ENCODE assay signal across 26 cellular contexts in the genomic region with DNA sequence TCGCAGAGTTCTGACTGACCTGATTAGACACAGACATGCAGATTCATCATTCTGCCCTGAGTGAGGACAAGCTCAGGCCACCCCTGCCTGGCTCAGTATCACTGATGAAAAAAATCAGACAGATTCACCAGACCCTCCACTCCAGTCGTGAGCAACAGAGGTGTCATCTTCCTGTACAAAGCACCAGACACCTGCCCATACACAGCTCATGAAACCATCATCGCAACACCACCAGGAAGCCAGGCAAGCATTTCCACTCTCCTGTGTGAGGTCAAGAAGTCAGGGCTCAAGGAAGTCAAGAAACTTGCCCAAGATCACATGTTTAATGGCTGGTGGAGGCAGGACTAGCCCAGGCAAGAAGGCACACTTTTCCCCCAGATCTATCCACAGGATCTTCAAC.
"Had no signal": no experiment of that assay in that cellular context is flagged by ENCODE, and none has a peak within 500 bp of the region (broad histone marks: within the 10 kb centered on the region; RNA-seq: fewer than 3 reads in every experiment).

No MANE protein-coding gene starts in this region.

- H3K27me3 ChIP-seq: ascending aorta, breast epithelium, esophagus squamous epithelium had no signal

- DNase-seq: activated CD4-positive, alpha-beta memory T cell treated with anti-CD3 and anti-CD28 coated beads, Interleukin-2, amount 10 ng/mL, durations not matched to agents 7 days and 5 days; activated CD4-positive, alpha-beta T cell treated with anti-CD3 and anti-CD28 coated beads for 36 hours; activated CD4-positive, alpha-beta T cell treated with anti-CD3 and anti-CD28 coated beads, Interleukin-2, amount 10 ng/mL, durations not matched to agents 7 days and 5 days; activated CD4-positive, alpha-beta T cell treated with anti-CD3 and anti-CD28 coated beads, Interleukin-2, amount 50 U/mL, for 4 hours; activated CD4-positive, CD25-positive, alpha-beta regulatory T cell; activated CD4-positive, CD25-positive, alpha-beta regulatory T cell treated with anti-CD3 and anti-CD28 coated beads, Interleukin-2, amount 50 U/mL, for 72 hours; activated CD8-positive, alpha-beta memory T cell treated with anti-CD3 and anti-CD28 coated beads, Interleukin-2, amount 50 U/mL, for 48 hours; activated gamma-delta T cell; activated naive CD4-positive, alpha-beta T cell; activated naive CD4-positive, alpha-beta T cell treated with anti-CD3 and anti-CD28 coated beads, Interleukin-2, amount 10 ng/mL, durations not matched to agents 7 days and 5 days; activated naive CD8-positive, alpha-beta T cell treated with anti-CD3 and anti-CD28 coated beads, Interleukin-2, amount 10 ng/mL, durations not matched to agents 7 days and 5 days; activated T-cell treated with anti-CD3 and anti-CD28 coated beads for 4 hours; activated T-cell treated with anti-CD3 and anti-CD28 coated beads, Interleukin-2, amount 50 U/mL, for 24 hours; activated T-cell treated with anti-CD3 and anti-CD28 coated beads, Interleukin-2, amount 50 U/mL, for 72 hours; dermis blood vessel endothelial cell; effector CD4-positive, alpha-beta T cell; effector memory CD8-positive, alpha-beta T cell; erythroblast; esophagus squamous epithelium; head of caudate nucleus; T-helper 2 cell had no signal

- H3K4me1 ChIP-seq: ascending aorta, breast epithelium, esophagus squamous epithelium had no signal

- H3K4me3 ChIP-seq: ascending aorta, breast epithelium, coronary artery, esophagus squamous epithelium had no signal

- H3K9me3 ChIP-seq: ascending aorta had no signal

- ATAC-seq: activated CD4-positive, alpha-beta T cell treated with anti-CD3 and anti-CD28 coated beads for 36 hours; activated naive CD4-positive, alpha-beta T cell treated with anti-CD3 and anti-CD28 coated beads, Interleukin-2, amount 50 U/mL, for 72 hours; activated T-cell treated with anti-CD3 and anti-CD28 coated beads, Interleukin-2, amount 50 U/mL, for 72 hours; effector memory CD8-positive, alpha-beta T cell had no signal

- H3K27ac ChIP-seq: ascending aorta, breast epithelium, coronary artery, esophagus squamous epithelium had no signal

- FAIRE-seq: frontal cortex had no signal

- H3K36me3 ChIP-seq: ascending aorta, breast epithelium, esophagus squamous epithelium had no signal
